In genomic region chr12:120684523-120684932, GRCh38 we compare ENCODE assay signal across 9 cellular contexts. TPM values are rescaled to one million over a fixed set of nuclear protein-coding genes. Genes with fewer than 3 reads are reported as not detected.
DNase-seq lines count a peak whose midpoint lies in the region; ATAC-seq and TF ChIP-seq lines count a peak whose summit lies in the region.
"Had no signal": no experiment of that assay in that cellular context is flagged by ENCODE, and none has a peak within 500 bp of the region (broad histone marks: within the 10 kb centered on the region; RNA-seq: fewer than 3 reads in every experiment).

No MANE protein-coding gene starts in this region.

- no peak for TF ChIP-seq CTCF in GM12864 (IDR thresholded peaks at IDR 0.05; ENCODE audit: low read depth, low read length, missing control alignments)
- no peak for TF ChIP-seq CTCF in activated B cell treated with CpG ODN at 0.5 μM for 24 hours (IDR thresholded peaks at IDR 0.05)
- no peak for TF ChIP-seq CTCF in nephron progenitor cell (IDR thresholded peaks at IDR 0.05)

- H3K27me3 Mint-ChIP-seq in activated B cell treated with CpG ODN at 0.5 μM for 24 hours = no peaks in the 10 kb centered on the region
- H3K27me3 Mint-ChIP-seq in nephron progenitor cell (ENCODE audit: low read depth, poor library complexity) = no peaks in the 10 kb centered on the region

- ATAC-seq in HG03159 (IDR thresholded peaks at IDR 0.05; ENCODE audit: unreplicated experiment) = peak; percentile 0
- ATAC-seq in activated B cell treated with CpG ODN at 0.5 μM for 24 hours (ENCODE audit: low read depth) = no peak
- no peak for ATAC-seq in GM21619 (IDR thresholded peaks at IDR 0.05; ENCODE audit: unreplicated experiment)

- H3K27ac Mint-ChIP-seq in activated B cell treated with CpG ODN at 0.5 μM for 24 hours (peak overlapping the region; percentile 97), nephron progenitor cell (no peak overlapping the region)

- peak overlapping the region; percentile 70 for H3K4me3 Mint-ChIP-seq in activated B cell treated with CpG ODN at 0.5 μM for 24 hours
- H3K4me3 Mint-ChIP-seq in nephron progenitor cell = peak overlapping the region; percentile 18

- intact Hi-C loops in activated B cell treated with CpG ODN at 0.5 μM for 24 hours (cut with micrococcal nuclease) = no loop called here

- CTCF ChIA-PET in activated B cell treated with CpG ODN at 0.5 μM for 24 hours (lab: Charles Lee) = interaction anchor here (0.6 to 1.2 kb wide), 8 partner anchors 9 to 288 kb away, joined by 3 to 6 read pairs (median 3); no protein-coding TSS in a partner anchor

- H3K9me3 Mint-ChIP-seq in activated B cell treated with CpG ODN at 0.5 μM for 24 hours (no peaks in the 10 kb centered on the region), nephron progenitor cell (no peaks in the 10 kb centered on the region)

- peaks cover 47% of the 10 kb centered on the region for H3K4me1 Mint-ChIP-seq in activated B cell treated with CpG ODN at 0.5 μM for 24 hours
- peaks cover 20% of the 10 kb centered on the region for H3K4me1 Mint-ChIP-seq in nephron progenitor cell

- H3K4me3 ChIP-seq in GM12864 (ENCODE audit: low read depth, low read length) = no peak overlapping the region
- H3K4me3 ChIP-seq: PC-9, transverse colon had no signal

- H3K36me3 Mint-ChIP-seq in activated B cell treated with CpG ODN at 0.5 μM for 24 hours (ENCODE audit: low read depth) (peaks cover 2% of the 10 kb centered on the region), nephron progenitor cell (ENCODE audit: low read depth) (no peaks in the 10 kb centered on the region)

- peak; percentile 65 for DNase-seq in GM12864 (ENCODE audit: low read depth)
- no peak for DNase-seq in activated B cell treated with CpG ODN at 0.5 μM for 24 hours
- DNase-seq in nephron progenitor cell = no peak
- no peak for DNase-seq in activated effector memory CD4-positive, alpha-beta T cell treated with Interleukin-2 at 50 U/mL for 16 hours
- DNase-seq in SW 1271 (lab: John Stamatoyannopoulos, UW) = no peak

- POLR2A ChIA-PET in activated B cell treated with CpG ODN at 0.5 μM for 24 hours (lab: Charles Lee) = interaction anchor here (0.7 to 5.7 kb wide), 5 partner anchors 12 to 36 kb away, joined by 3 to 59 read pairs (median 15); no protein-coding TSS in a partner anchor

RNA-seq across cellular contexts. Expression of gene MLEC, which starts 2.4 kb away (rescaled TPM):
- total RNA-seq in activated B cell treated with CpG ODN at 0.5 μM for 24 hours = 60.6 and 69.6 TPM in 2 replicates

RNA-seq across cellular contexts. Expression of gene UNC119B, which starts 25.7 kb away (rescaled TPM):
- total RNA-seq in activated B cell treated with CpG ODN at 0.5 μM for 24 hours = 17.3 and 18.5 TPM in 2 replicates

RNA-seq across cellular contexts. Expression of gene ACADS, which starts 41.1 kb away (rescaled TPM):
- total RNA-seq in activated B cell treated with CpG ODN at 0.5 μM for 24 hours = 9.4 and 11.1 TPM in 2 replicates

RNA-seq across cellular contexts. Expression of gene CABP1, which starts 44.1 kb away (rescaled TPM):
- total RNA-seq in activated B cell treated with CpG ODN at 0.5 μM for 24 hours = 0.27 TPM in 1 of 2 replicates, not detected in the other
- total RNA-seq: PC-9 had no signal
